In the genomic region with DNA sequence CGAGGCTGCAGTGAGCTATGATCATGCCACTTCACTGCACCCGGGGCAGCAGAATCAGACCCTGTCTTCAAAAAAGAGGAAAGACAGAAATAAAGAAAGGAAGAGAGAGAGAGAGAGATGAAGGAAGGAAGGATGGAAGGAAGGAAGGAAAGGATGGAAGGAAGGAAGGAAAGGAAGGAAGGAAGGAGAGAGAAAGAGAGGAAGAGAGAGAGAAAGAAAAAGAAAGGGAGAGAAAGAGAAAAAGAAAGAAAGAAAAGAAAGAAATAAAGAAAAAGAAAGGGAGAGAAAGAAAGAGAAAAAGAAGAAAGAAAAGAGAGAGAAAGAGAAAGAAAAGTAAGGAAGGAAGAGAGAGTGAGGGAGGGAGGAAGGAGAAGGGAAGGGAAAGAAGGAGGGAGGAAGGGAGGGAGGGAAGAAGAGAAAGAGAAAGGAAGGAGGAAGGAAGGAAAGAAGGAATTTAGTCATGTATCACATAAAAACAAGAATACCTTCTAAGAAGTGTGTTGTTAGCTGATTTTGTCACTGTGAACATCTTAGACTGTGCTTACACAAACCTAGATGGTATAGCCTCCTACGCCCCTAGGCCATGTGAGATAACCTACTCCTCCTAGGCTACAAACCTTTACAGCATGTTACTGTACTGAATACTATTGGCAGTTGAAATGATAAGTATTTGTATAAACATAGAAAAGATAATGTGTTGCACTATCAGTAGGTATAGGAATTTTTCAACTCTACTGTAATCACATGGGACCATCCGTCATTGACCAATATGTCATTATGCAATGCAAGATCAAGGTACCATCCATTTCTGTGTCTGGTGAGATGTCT, we compare ENCODE assay signal across 15 cellular contexts. TPM values are rescaled to one million over a fixed set of nuclear protein-coding genes. Genes with fewer than 3 reads are reported as not detected.
A peak's percentile ranks its signal among the peaks of the same experiment; 100 is the strongest.
DNase-seq lines count a peak whose midpoint lies in the region; ATAC-seq and TF ChIP-seq lines count a peak whose summit lies in the region.
"Had no signal": no experiment of that assay in that cellular context is flagged by ENCODE, and none has a peak within 500 bp of the region (broad histone marks: within the 10 kb centered on the region; RNA-seq: fewer than 3 reads in every experiment).

No MANE protein-coding gene starts in this region.

- H3K27me3 ChIP-seq in CD8-positive, alpha-beta T cell (ENCODE audit: insufficient read depth, low read length), result no peaks in the 10 kb centered on the region
- H3K27me3 ChIP-seq: BLaER1 had no signal

- H3K4me1 Mint-ChIP-seq in CD8-positive, alpha-beta T cell (ENCODE audit: low read depth), result peaks cover under 1% of the 10 kb centered on the region
- H3K4me1 Mint-ChIP-seq in T-helper 17 cell, result peaks cover 15% of the 10 kb centered on the region

- POLR2A ChIA-PET in CD8-positive, alpha-beta T cell (lab: Charles Lee), result no interaction called here

- H3K27ac Mint-ChIP-seq in CD8-positive, alpha-beta T cell, result no peak overlapping the region
- H3K27ac Mint-ChIP-seq in T-helper 17 cell, result peak overlapping the region; percentile 5
- H3K27ac Mint-ChIP-seq: CD4-positive, alpha-beta T cell had no signal

- H3K4me1 ChIP-seq in CD8-positive, alpha-beta T cell (ENCODE audit: insufficient read depth, low read length), result no peaks in the 10 kb centered on the region

- CTCF ChIA-PET in CD8-positive, alpha-beta T cell (lab: Charles Lee), result interaction anchor here (1.7 kb wide), 1 partner anchor 176 kb away, joined by 7 read pairs; no protein-coding TSS in a partner anchor

- no peak overlapping the region for H3K4me3 Mint-ChIP-seq in CD8-positive, alpha-beta T cell
- H3K4me3 Mint-ChIP-seq in T-helper 17 cell, result no peak overlapping the region
- H3K4me3 Mint-ChIP-seq: CD4-positive, alpha-beta T cell had no signal

- no peak for ATAC-seq in CD8-positive, alpha-beta T cell
- ATAC-seq in T-helper 17 cell, result no peak
- ATAC-seq: HCT116, HepG2 had no signal

- H3K27me3 Mint-ChIP-seq in CD8-positive, alpha-beta T cell (ENCODE audit: low read depth), result no peaks in the 10 kb centered on the region
- H3K27me3 Mint-ChIP-seq in T-helper 17 cell, result no peaks in the 10 kb centered on the region
- H3K27me3 Mint-ChIP-seq: CD4-positive, alpha-beta T cell had no signal

- no peaks in the 10 kb centered on the region for H3K9me3 Mint-ChIP-seq in CD8-positive, alpha-beta T cell
- H3K9me3 Mint-ChIP-seq: CD4-positive, alpha-beta T cell had no signal

- peak; percentile 49 for TF ChIP-seq POLR2A in erythroblast (IDR thresholded peaks at IDR 0.05; ENCODE audit: low read length)

- no peaks in the 10 kb centered on the region for H3K36me3 ChIP-seq in CD8-positive, alpha-beta T cell (ENCODE audit: insufficient read depth, low read length)

- no peak overlapping the region for H3K4me3 ChIP-seq in CD8-positive, alpha-beta T cell (ENCODE audit: low read depth, low read length)
- H3K4me3 ChIP-seq: A549, BLaER1, GM23248 had no signal

- no peak overlapping the region for H3K27ac ChIP-seq in CD8-positive, alpha-beta T cell (ENCODE audit: low read depth, low read length)
- H3K27ac ChIP-seq: BLaER1, GM23248 had no signal

- intact Hi-C loops in CD8-positive, alpha-beta T cell (cut with DNase I, micrococcal nuclease), result no loop called here

- DNase-seq in CD8-positive, alpha-beta T cell, result no peak
- no peak for DNase-seq in T-helper 17 cell
- DNase-seq in erythroblast (lab: John Stamatoyannopoulos, UW), result peak; percentile 82 to 85
- DNase-seq in NCI-H510A (lab: John Stamatoyannopoulos, UW), result no peak
- no peak for DNase-seq in cerebellum (ENCODE audit: low spot score)
- DNase-seq in activated CD4-positive, alpha-beta T cell treated with anti-CD3 and anti-CD28 coated beads, Interleukin-2, amount 50 U/mL, for 1 hour, result no peak
- DNase-seq: CD4-positive, alpha-beta T cell; DMS153; DMS79 treated with DMSO at 0.1 percent for 48 hours; EL; GM23248 had no signal

- no peaks in the 10 kb centered on the region for H3K9me3 ChIP-seq in CD8-positive, alpha-beta T cell (ENCODE audit: low read length)
- H3K9me3 ChIP-seq in T-helper 17 cell (ENCODE audit: control insufficient read depth, low read length, poor library complexity, severe bottlenecking), result no peaks in the 10 kb centered on the region
- H3K9me3 ChIP-seq: A549, BLaER1 had no signal

- peaks cover 2% of the 10 kb centered on the region for H3K36me3 Mint-ChIP-seq in CD8-positive, alpha-beta T cell
- peaks cover 4% of the 10 kb centered on the region for H3K36me3 Mint-ChIP-seq in T-helper 17 cell (ENCODE audit: low read depth)

- peak; percentile 15 for TF ChIP-seq CTCF in CD8-positive, alpha-beta T cell (IDR thresholded peaks at IDR 0.05)

RNA-seq across cellular contexts. Expression of gene AFF1, which starts 17.4 kb away (rescaled TPM):
- 10 to 100 TPM; 32.3 to 33.8 TPM for total RNA-seq in CD8-positive, alpha-beta T cell
- 100 to 1,000 TPM; 105 to 121 TPM for total RNA-seq in T-helper 17 cell
- total RNA-seq in cerebellum, result 15.5 TPM

RNA-seq across cellular contexts. Expression of gene C4orf36, which starts 25.2 kb away (rescaled TPM):
- total RNA-seq in CD8-positive, alpha-beta T cell, result not detected
- total RNA-seq in T-helper 17 cell, result not detected
- total RNA-seq in cerebellum, result 1.7 TPM
- total RNA-seq: CD4-positive, alpha-beta T cell; HepG2 had no signal

Comparison
In these comparisons a context has a peak if more than half of its experiments do, and no peak if none do; other contexts are left out.
1. DNase-seq: peak in erythroblast (2 of 2); none in CD8-positive, alpha-beta T cell (0 of 7), T-helper 17 cell (0 of 3), NCI-H510A (single experiment), cerebellum (single experiment) and activated CD4-positive, alpha-beta T cell treated with anti-CD3 and anti-CD28 coated beads, Interleukin-2, amount 50 U/mL, for 1 hour (single experiment).